In genomic region chr4:533318-534100, GRCh38 we compare ENCODE assay signal across 26 cellular contexts. TPM values are rescaled to one million over a fixed set of nuclear protein-coding genes. Genes with fewer than 3 reads are reported as not detected.
DNase-seq lines count a peak whose midpoint lies in the region; ATAC-seq, FAIRE-seq and TF ChIP-seq lines count a peak whose summit lies in the region.
"Had no signal": no experiment of that assay in that cellular context is flagged by ENCODE, and none has a peak within 500 bp of the region (broad histone marks: within the 10 kb centered on the region; RNA-seq: fewer than 3 reads in every experiment).

No MANE protein-coding gene starts in this region.

- H3K4me3 ChIP-seq in kidney (ENCODE audit: low read length in 2 of 2), result no peak overlapping the region
- no peak overlapping the region for H3K4me3 ChIP-seq in osteoblast (ENCODE audit: insufficient read depth, low read length)
- no peak overlapping the region for H3K4me3 ChIP-seq in PC-9
- H3K4me3 ChIP-seq: A549; BLaER1 treated with 17β-estradiol and CSF1 and Interleukin-3, amounts not matched to agents 10 nM and 100 nM; GM23338; MG63; Peyer's patch had no signal

- BruUV-seq in PC-9 (replicated peaks; lab: Mats Ljungman, UMichigan), result no TSS peak

- no peak overlapping the region for H3K4me3 Mint-ChIP-seq in stimulated activated naive CD8-positive, alpha-beta T cell treated with anti-CD3 and anti-CD28 coated beads, Interleukin-15, amount 100 ng/mL, for 72 hours
- H3K4me3 Mint-ChIP-seq: CD4-positive, alpha-beta memory T cell; GM23338; H9; HFFc6 had no signal

- no peaks in the 10 kb centered on the region for H3K4me1 Mint-ChIP-seq in stimulated activated naive CD8-positive, alpha-beta T cell treated with anti-CD3 and anti-CD28 coated beads, Interleukin-15, amount 100 ng/mL, for 72 hours
- H3K4me1 Mint-ChIP-seq: GM23338, H9 had no signal

- intact Hi-C loops in kidney (cut with DNase I), result no loop called here
- intact Hi-C loops in PC-9 (cut with micrococcal nuclease; ENCODE audit: unreplicated experiment), result no loop called here

- H3K4me2 ChIP-seq in osteoblast (ENCODE audit: insufficient read depth, low read length) (no peak overlapping the region), PC-9 (no peak overlapping the region)
- H3K4me2 ChIP-seq: A549; BLaER1 treated with 17β-estradiol and CSF1 and Interleukin-3, amounts not matched to agents 10 nM and 100 nM; GM23338 had no signal

- H3F3A ChIP-seq in PC-9 (ENCODE audit: insufficient read depth, low read depth), result no peaks in the 10 kb centered on the region

- H3K9me3 ChIP-seq in kidney (ENCODE audit: control insufficient read depth in 1 of 2, low read length in 2 of 2) (no peaks in the 10 kb centered on the region), osteoblast (ENCODE audit: low read depth, low read length) (no peaks in the 10 kb centered on the region), PC-9 (ENCODE audit: insufficient read depth, low read depth) (no peaks in the 10 kb centered on the region)
- H3K9me3 ChIP-seq: MG63, Peyer's patch had no signal

- H3K9me2 ChIP-seq in PC-9 (ENCODE audit: insufficient read depth), result no peaks in the 10 kb centered on the region

- H3K36me3 ChIP-seq in kidney (ENCODE audit: control insufficient read depth in 1 of 2, insufficient read depth in 2 of 2, low read length in 2 of 2) (peaks cover 13 to 21% of the 10 kb centered on the region in 2 donors), osteoblast (ENCODE audit: insufficient read depth, low read length) (peaks cover 37% of the 10 kb centered on the region), PC-9 (ENCODE audit: low read depth) (peaks cover 15% of the 10 kb centered on the region)
- H3K36me3 ChIP-seq: MG63 had no signal

- peak overlapping the region in 1 of 2 donors; percentile 83 for H3K27ac Mint-ChIP-seq in stimulated activated naive CD8-positive, alpha-beta T cell treated with anti-CD3 and anti-CD28 coated beads, Interleukin-15, amount 100 ng/mL, for 72 hours
- H3K27ac Mint-ChIP-seq: GM23338, H9, HFFc6 had no signal

- TF ChIP-seq CTCF in kidney (IDR thresholded peaks at IDR 0.05; ENCODE audit: borderline replicate concordance, extremely low read depth, insufficient read depth), result no peak
- no peak for TF ChIP-seq CTCF in osteoblast (IDR thresholded peaks at IDR 0.05; ENCODE audit: extremely low read depth, low read depth, low read length)
- TF ChIP-seq CTCF in PC-9 (conservative IDR thresholded peaks at IDR 0.05), result no peak

- H3K27ac ChIP-seq in kidney (ENCODE audit: low read depth in 2 of 2, low read length in 2 of 2), result no peak overlapping the region
- no peak overlapping the region for H3K27ac ChIP-seq in osteoblast (ENCODE audit: low read depth, low read length)
- no peak overlapping the region for H3K27ac ChIP-seq in PC-9
- H3K27ac ChIP-seq: A549; BLaER1 treated with 17β-estradiol and CSF1 and Interleukin-3, amounts not matched to agents 10 nM and 100 nM; Peyer's patch had no signal

- H2AFZ ChIP-seq in osteoblast (ENCODE audit: low read length) (no peak overlapping the region), PC-9 (no peak overlapping the region)
- H2AFZ ChIP-seq: GM23338 had no signal

- H3K27me3 Mint-ChIP-seq in stimulated activated naive CD8-positive, alpha-beta T cell treated with anti-CD3 and anti-CD28 coated beads, Interleukin-15, amount 100 ng/mL, for 72 hours, result no peaks in the 10 kb centered on the region
- H3K27me3 Mint-ChIP-seq: CD4-positive, alpha-beta memory T cell had no signal

- H3K79me2 ChIP-seq in osteoblast (ENCODE audit: insufficient read depth, low read length) (no peaks in the 10 kb centered on the region), PC-9 (ENCODE audit: low read depth) (no peaks in the 10 kb centered on the region)

- H3K27me3 ChIP-seq in osteoblast (ENCODE audit: insufficient read depth, low read length), result no peaks in the 10 kb centered on the region
- no peaks in the 10 kb centered on the region for H3K27me3 ChIP-seq in PC-9 (ENCODE audit: insufficient read depth, low read depth)
- H3K27me3 ChIP-seq: BLaER1 treated with 17β-estradiol and CSF1 and Interleukin-3, amounts not matched to agents 10 nM and 100 nM; MG63; Peyer's patch had no signal

- no peak for DNase-seq in stimulated activated naive CD8-positive, alpha-beta T cell treated with anti-CD3 and anti-CD28 coated beads, Interleukin-15, amount 100 ng/mL, for 72 hours
- DNase-seq in stimulated activated naive CD8-positive, alpha-beta T cell treated with anti-CD3 and anti-CD28 coated beads, Interleukin-15, Interleukin-2, amounts not matched to agents 100 U/mL and 50 U/mL, for 24 hours, result no peak
- peak; percentile 59 for DNase-seq in kidney
- peak; percentile 50 for DNase-seq in osteoblast (ENCODE audit: insufficient read length, low spot score, missing footprints)
- DNase-seq in NCI-H2171 treated with DMSO at 0.1 percent for 48 hours (lab: John Stamatoyannopoulos, UW), result no peak
- DNase-seq in PC-9, result no peak
- DNase-seq: AML-193; CD4-positive, alpha-beta memory T cell; COR-L47; H9; HFFc6; IMR-90; KG1; MG63; NCI-H1105 treated with DMSO at 0.1 percent for 48 hours; NCI-H146; NCI-H1930; NCI-H2107; NCI-H446 treated with DMSO at 0.1 percent for 48 hours; NCI-H526 had no signal

- H3K4me1 ChIP-seq in kidney (ENCODE audit: control insufficient read depth in 1 of 2, insufficient read depth in 1 of 2, low read depth in 1 of 2, low read length in 2 of 2), result no peaks in the 10 kb centered on the region
- no peaks in the 10 kb centered on the region for H3K4me1 ChIP-seq in osteoblast (ENCODE audit: insufficient read depth, low read length)
- H3K4me1 ChIP-seq in PC-9 (replicated peaks; ENCODE audit: insufficient read depth), result no peaks in the 10 kb centered on the region
- H3K4me1 ChIP-seq: A549; BLaER1 treated with 17β-estradiol and CSF1 and Interleukin-3, amounts not matched to agents 10 nM and 100 nM; Peyer's patch had no signal

- peak; percentile 23 for ATAC-seq in stimulated activated naive CD8-positive, alpha-beta T cell treated with anti-CD3 and anti-CD28 coated beads, Interleukin-15, amount 100 ng/mL, for 72 hours
- no peak for ATAC-seq in stimulated activated naive CD8-positive, alpha-beta T cell treated with anti-CD3 and anti-CD28 coated beads, Interleukin-15, Interleukin-2, amounts not matched to agents 100 U/mL and 50 U/mL, for 24 hours
- no peak for ATAC-seq in HG03378 (IDR thresholded peaks at IDR 0.05; ENCODE audit: unreplicated experiment)

- CTCF ChIA-PET in PC-9 (lab: Charles Lee), result no interaction called here

- FAIRE-seq in kidney (lab: Jason Lieb, UNC), result no peak
- FAIRE-seq: A549 had no signal

- H3K9ac ChIP-seq in kidney (ENCODE audit: low read length in 2 of 2), result no peak overlapping the region
- H3K9ac ChIP-seq: BLaER1 treated with 17β-estradiol and CSF1 and Interleukin-3, amounts not matched to agents 10 nM and 100 nM had no signal

- H3K9me3 Mint-ChIP-seq in stimulated activated naive CD8-positive, alpha-beta T cell treated with anti-CD3 and anti-CD28 coated beads, Interleukin-15, amount 100 ng/mL, for 72 hours, result peaks cover 6 to 9% of the 10 kb centered on the region in 2 donors
- H3K9me3 Mint-ChIP-seq: GM23338, H9 had no signal

- no peaks in the 10 kb centered on the region for H4K20me1 ChIP-seq in osteoblast (ENCODE audit: insufficient read depth, low read length)
- no peaks in the 10 kb centered on the region for H4K20me1 ChIP-seq in PC-9 (ENCODE audit: insufficient read depth)
- H4K20me1 ChIP-seq: BLaER1 treated with 17β-estradiol and CSF1 and Interleukin-3, amounts not matched to agents 10 nM and 100 nM had no signal

- POLR2A ChIA-PET in PC-9 (lab: Charles Lee; ENCODE audit: unreplicated experiment), result no interaction called here

RNA-seq across cellular contexts. Expression of gene PIGG, which starts 34.5 kb away (rescaled TPM):
- total RNA-seq in kidney, result 67.9 TPM
- 37.8 TPM for polyA plus RNA-seq in kidney (ENCODE audit: insufficient read depth, low read depth, low replicate concordance)
- 47.4 and 50.3 TPM in 2 replicates for total RNA-seq in osteoblast
- total RNA-seq in PC-9 (2021), result 67.0 and 78.8 TPM in 2 replicates

RNA-seq across cellular contexts. Expression of gene ZNF721, which starts 34.6 kb away (rescaled TPM):
- 33.3 TPM for total RNA-seq in kidney
- polyA plus RNA-seq in kidney (ENCODE audit: insufficient read depth, low read depth, low replicate concordance), result 9.2 TPM
- total RNA-seq in osteoblast, result 12.1 and 17.4 TPM in 2 replicates
- 18.2 and 25.9 TPM in 2 replicates for total RNA-seq in PC-9 (2021)

RNA-seq across cellular contexts. Expression of gene TMEM271, which starts 42.6 kb away (rescaled TPM):
- total RNA-seq in kidney (not detected), osteoblast (not detected in 2 replicates), PC-9 (2021) (not detected in 2 replicates)
- polyA plus RNA-seq in kidney (ENCODE audit: insufficient read depth, low read depth, low replicate concordance), result not detected
- total RNA-seq: CD4-positive, alpha-beta memory T cell; Daoy; GM23338; HFFc6; IMR-90; Peyer's patch had no signal
- polyA plus RNA-seq: A549; CD4-positive, alpha-beta memory T cell; IMR-90 had no signal

Comparison
In these comparisons a context has a peak if more than half of its experiments do, and no peak if none do; other contexts are left out.
1. DNase-seq: peak in kidney (single experiment) and osteoblast (single experiment); none in stimulated activated naive CD8-positive, alpha-beta T cell treated with anti-CD3 and anti-CD28 coated beads, Interleukin-15, amount 100 ng/mL, for 72 hours (0 of 2), stimulated activated naive CD8-positive, alpha-beta T cell treated with anti-CD3 and anti-CD28 coated beads, Interleukin-15, Interleukin-2, amounts not matched to agents 100 U/mL and 50 U/mL, for 24 hours (single experiment), NCI-H2171 treated with DMSO at 0.1 percent for 48 hours (single experiment) and PC-9 (0 of 2).